32 cellular contexts compared by ENCODE assay signal in genomic region chr5:116004248-116004647, GRCh38. TPM values are rescaled to one million over a fixed set of nuclear protein-coding genes. Genes with fewer than 3 reads are reported as not detected.
"Had no signal": no experiment of that assay in that cellular context is flagged by ENCODE, and none has a peak within 500 bp of the region (broad histone marks: within the 10 kb centered on the region; RNA-seq: fewer than 3 reads in every experiment).

No MANE protein-coding gene starts in this region.

- H3K36me3 Mint-ChIP-seq: memory B cell; naive thymus-derived CD4-positive, alpha-beta T cell; natural killer cell had no signal

- ATAC-seq: esophagus mucosa; gastrocnemius medialis; heart right ventricle; left cardiac atrium; left lung; left ventricle myocardium superior; lower lobe of right lung; naive thymus-derived CD4-positive, alpha-beta T cell; natural killer cell had no signal

- H3K4me1 ChIP-seq: esophagus squamous epithelium, gastrocnemius medialis, heart right ventricle, left lung, lower lobe of right lung had no signal

- H3K9me3 Mint-ChIP-seq: memory B cell; naive thymus-derived CD4-positive, alpha-beta T cell; natural killer cell had no signal

- H3K36me3 ChIP-seq: esophagus squamous epithelium, gastrocnemius medialis, heart right ventricle, left lung, lower lobe of right lung had no signal

- H3K27ac Mint-ChIP-seq: memory B cell; naive thymus-derived CD4-positive, alpha-beta T cell; natural killer cell had no signal

- DNase-seq: dermis blood vessel endothelial cell; dorsolateral prefrontal cortex; effector CD4-positive, alpha-beta T cell; effector memory CD4-positive, alpha-beta T cell; erythroblast; esophagus squamous epithelium; foreskin fibroblast; foreskin melanocyte; gastrocnemius medialis; glutamatergic neuron; head of caudate nucleus; heart right ventricle; hippocampal formation; left cardiac atrium; left lung; left ventricle myocardium superior; lower lobe of right lung; mesendoderm; midbrain; naive thymus-derived CD4-positive, alpha-beta T cell; natural killer cell had no signal

- FAIRE-seq: islet of Langerhans, keratinocyte had no signal

- H3K4me3 Mint-ChIP-seq: memory B cell; naive thymus-derived CD4-positive, alpha-beta T cell; natural killer cell had no signal

- H3K9me3 ChIP-seq: esophagus squamous epithelium, gastrocnemius medialis, heart right ventricle, left lung, lower lobe of right lung had no signal

- H3K27me3 ChIP-seq: dorsolateral prefrontal cortex, esophagus squamous epithelium, gastrocnemius medialis, heart right ventricle, left lung had no signal

- H3K4me3 ChIP-seq: coronary artery, dorsolateral prefrontal cortex, esophagus squamous epithelium, gastrocnemius medialis, heart right ventricle, left lung, lower lobe of right lung had no signal

- H3K4me1 Mint-ChIP-seq: memory B cell; naive thymus-derived CD4-positive, alpha-beta T cell; natural killer cell had no signal

- H3K27ac ChIP-seq: coronary artery, dorsolateral prefrontal cortex, epithelial cell of prostate, esophagus squamous epithelium, gastrocnemius medialis, heart right ventricle, left lung, lower lobe of right lung had no signal

- H3K27me3 Mint-ChIP-seq: memory B cell had no signal

RNA-seq across cellular contexts. Expression of gene ARL14EPL, which starts 28.0 kb away (rescaled TPM):
- total RNA-seq: esophagus mucosa; esophagus squamous epithelium; glomerular endothelial cell; heart right ventricle; kidney epithelial cell; left cardiac atrium; left lung; left ventricle myocardium superior; lower leg skin; lower lobe of right lung; mononuclear cell; mucosa of gallbladder; naive thymus-derived CD4-positive, alpha-beta T cell; natural killer cell had no signal
- polyA plus RNA-seq: heart right ventricle; keratinocyte; naive thymus-derived CD4-positive, alpha-beta T cell had no signal

RNA-seq across cellular contexts. Expression of gene LVRN, which starts 42.0 kb away (rescaled TPM):
- total RNA-seq: kidney epithelial cell had no signal
- polyA plus RNA-seq: naive thymus-derived CD4-positive, alpha-beta T cell had no signal
